ENCODE assay signal across 8 cellular contexts in the genomic region with DNA sequence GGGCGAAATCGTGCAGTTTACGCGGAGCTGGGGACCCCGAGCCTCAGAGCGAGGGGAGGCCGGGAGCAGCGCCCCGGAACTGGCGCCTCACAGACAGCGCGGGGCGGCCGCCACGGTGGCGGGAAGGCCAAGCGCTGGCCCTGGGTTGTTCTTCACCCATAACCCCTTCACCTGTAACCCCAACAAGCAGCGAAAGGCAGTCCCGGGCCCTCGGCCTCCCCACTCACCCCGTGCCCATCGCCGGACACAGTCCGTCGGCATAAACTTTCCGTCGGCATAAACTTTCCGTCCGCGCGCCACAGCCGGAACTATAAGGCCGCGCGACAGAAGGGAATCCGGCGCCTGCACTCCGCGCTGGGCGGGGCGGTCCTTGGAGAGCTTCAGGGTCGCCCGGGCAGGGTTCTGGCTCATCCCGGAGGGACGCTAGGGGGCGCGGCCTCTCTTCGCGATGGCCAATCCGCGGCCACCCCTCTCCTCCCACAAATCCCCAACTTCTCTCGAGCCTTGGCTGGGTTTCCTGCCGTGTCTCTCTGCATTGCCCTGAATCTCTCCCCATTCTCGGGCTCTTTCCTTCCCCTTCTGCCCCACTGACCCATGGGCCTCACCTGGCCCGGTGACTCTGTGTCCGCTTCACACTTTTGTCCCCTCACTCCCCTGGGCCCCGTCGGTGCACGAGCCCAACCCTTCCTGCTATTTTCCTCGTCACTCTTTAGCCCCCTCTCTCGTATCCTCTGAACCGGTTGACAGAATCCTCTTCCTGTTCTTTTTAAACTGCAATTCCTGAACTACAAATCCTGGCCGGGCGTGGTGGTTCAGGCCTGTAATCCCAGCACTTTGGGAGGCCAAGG. TPM values are rescaled to one million over a fixed set of nuclear protein-coding genes. Genes with fewer than 3 reads are reported as not detected.
DNase-seq lines count a peak whose midpoint lies in the region; ATAC-seq and TF ChIP-seq lines count a peak whose summit lies in the region.

A gene (minus strand): TSS at position 261 of the 848 bp plus-strand sequence. CDS start 3,751 bp downstream, outside the sequence.

- H3K36me3 ChIP-seq in DND-41 (ENCODE audit: insufficient read depth, low read length) (peaks cover 11% of the 10 kb centered on the region; the same call in 1 of the 2 replicates), KMS-11 (ENCODE audit: insufficient read depth) (no peaks in the 10 kb centered on the region), Panc1 (ENCODE audit: control insufficient read depth, insufficient read depth, low read length) (no peaks in the 10 kb centered on the region; the same call in 1 of the 2 replicates), esophagus (ENCODE audit: control insufficient read depth in 2 of 2, insufficient read depth in 2 of 2, low read length in 1 of 2) (no peaks in the 10 kb centered on the region), muscle layer of colon (ENCODE audit: insufficient read depth, low read length) (no peaks in the 10 kb centered on the region)

- DNase-seq in DND-41 (peak; percentile 96), Panc1 (ENCODE audit: low read depth, low spot score) (peak; percentile 65)
- DNase-seq in activated T-cell treated with anti-CD3 and anti-CD28 coated beads, Interleukin-2, amount 50 U/mL, for 4 hours: peak; percentile 93
- peak; percentile 95 for DNase-seq in stimulated activated CD8-positive, alpha-beta memory T cell treated with anti-CD3 and anti-CD28 coated beads, Interleukin-7, amount 100 ng/mL, for 24 hours (ENCODE audit: low read depth)

- POLR2A ChIA-PET in Panc1 (lab: Charles Lee): interaction anchor here (0.6 to 0.7 kb wide), 4 partner anchors 17 to 262 kb away, joined by 3 to 7 read pairs (median 5); no protein-coding TSS in a partner anchor

- H3K36me3 Mint-ChIP-seq in activated T-cell treated with anti-CD3 and anti-CD28 coated beads, Interleukin-2, amount 50 U/mL, for 4 hours (ENCODE audit: insufficient read depth): peaks cover 3% of the 10 kb centered on the region

- 0 to 1% methylated on average over 58 to 64 of the region's 64 CpGs for WGBS in esophagus, 2 donors

- no peaks in the 10 kb centered on the region for H3K27me3 Mint-ChIP-seq in activated T-cell treated with anti-CD3 and anti-CD28 coated beads, Interleukin-2, amount 50 U/mL, for 4 hours (ENCODE audit: low read depth)

- BruUV-seq in Panc1 (replicated peaks; lab: Mats Ljungman, UMichigan): no TSS peak

- CTCF ChIA-PET in Panc1 (lab: Charles Lee): interaction anchor here (1.0 kb wide), 1 partner anchor 259 kb away, joined by 5 read pairs; no protein-coding TSS in a partner anchor

- H3K4me3 ChIP-seq in DND-41 (ENCODE audit: low read depth in 1 of 2, low read length in 2 of 2) (peak within 1 kb of the TSS; percentile 78 to 98), KMS-11 (IDR thresholded peaks at IDR 0.05; ENCODE audit: insufficient read depth, low read depth, low read length) (no peak within 1 kb of the TSS), Panc1 (ENCODE audit: low read depth in 2 of 2, low read length in 2 of 2) (peak within 1 kb of the TSS; percentile 72 to 87), esophagus (ENCODE audit: low read depth in 1 of 2, low read length in 2 of 2) (peak within 1 kb of the TSS; percentile 74 to 81), muscle layer of colon (ENCODE audit: low read depth in 1 of 2, low read length in 2 of 2) (peak within 1 kb of the TSS; percentile 55 to 97)

- H3K9me3 ChIP-seq in DND-41 (ENCODE audit: insufficient read depth, low read length, severe bottlenecking) (no peaks in the 10 kb centered on the region), Panc1 (ENCODE audit: control insufficient read depth, insufficient read depth, low read depth, low read length) (no peaks in the 10 kb centered on the region), esophagus (ENCODE audit: control insufficient read depth in 2 of 2, insufficient read depth in 1 of 2, low read depth in 1 of 2, low read length in 1 of 2) (no peaks in the 10 kb centered on the region), muscle layer of colon (ENCODE audit: low read length) (no peaks in the 10 kb centered on the region)

- peak within 1 kb of the TSS; percentile 91 for H3K4me3 Mint-ChIP-seq in activated T-cell treated with anti-CD3 and anti-CD28 coated beads, Interleukin-2, amount 50 U/mL, for 4 hours

- peak within 1 kb of the TSS; percentile 93 for H2AFZ ChIP-seq in DND-41 (ENCODE audit: low read depth, low read length)
- peak within 1 kb of the TSS; percentile 89 for H2AFZ ChIP-seq in KMS-11 (ENCODE audit: low read depth)

- peak within 1 kb of the TSS; percentile 96 for H3K9ac ChIP-seq in DND-41 (ENCODE audit: low read depth, low read length)
- H3K9ac ChIP-seq in KMS-11: peak within 1 kb of the TSS; percentile 93
- H3K9ac ChIP-seq in muscle layer of colon (ENCODE audit: low read length): peak within 1 kb of the TSS; percentile 99

- H3K4me2 ChIP-seq in DND-41 (ENCODE audit: insufficient read depth, low read length) (peak within 1 kb of the TSS; percentile 83), KMS-11 (peak within 1 kb of the TSS; percentile 95)

- peaks cover 58% of the 10 kb centered on the region for H3K79me2 ChIP-seq in DND-41 (ENCODE audit: insufficient read depth, low read length)
- peaks cover 30% of the 10 kb centered on the region for H3K79me2 ChIP-seq in KMS-11 (ENCODE audit: insufficient read depth, low read depth)

- H3K27ac ChIP-seq in DND-41 (ENCODE audit: low read length) (peak within 1 kb of the TSS; percentile 92), KMS-11 (peak within 1 kb of the TSS; percentile 78), Panc1 (ENCODE audit: low read length) (peak within 1 kb of the TSS; percentile 95), esophagus (ENCODE audit: low read depth in 2 of 2, low read length in 1 of 2) (peak within 1 kb of the TSS; percentile 97 to 99), muscle layer of colon (ENCODE audit: low read depth, low read length) (peak within 1 kb of the TSS; percentile 93)

- ATAC-seq in DND-41 (ENCODE audit: insufficient read depth, low read depth) (peak; percentile 98), GM21737 (IDR thresholded peaks at IDR 0.05; ENCODE audit: unreplicated experiment) (peak; percentile 88), Panc1 (peak; percentile 100)
- peak; percentile 99 for ATAC-seq in activated T-cell treated with anti-CD3 and anti-CD28 coated beads, Interleukin-2, amount 50 U/mL, for 4 hours

- H3K9me3 Mint-ChIP-seq in activated T-cell treated with anti-CD3 and anti-CD28 coated beads, Interleukin-2, amount 50 U/mL, for 4 hours: no peaks in the 10 kb centered on the region

- H4K20me1 ChIP-seq in DND-41 (ENCODE audit: insufficient read depth, low read length) (no peaks in the 10 kb centered on the region), KMS-11 (ENCODE audit: insufficient read depth) (no peaks in the 10 kb centered on the region)

- intact Hi-C loops in Panc1 (cut with micrococcal nuclease; ENCODE audit: unreplicated experiment): no loop called here

- H3K27me3 ChIP-seq in DND-41 (ENCODE audit: insufficient read depth, low read length, poor library complexity) (no peaks in the 10 kb centered on the region), KMS-11 (ENCODE audit: insufficient read depth, low read depth) (no peaks in the 10 kb centered on the region), Panc1 (ENCODE audit: control insufficient read depth, insufficient read depth, low read length) (no peaks in the 10 kb centered on the region), esophagus (ENCODE audit: control insufficient read depth in 1 of 2, insufficient read depth in 2 of 2, low read length in 2 of 2) (no peaks in the 10 kb centered on the region), muscle layer of colon (ENCODE audit: control insufficient read depth in 1 of 2, insufficient read depth in 2 of 2, low read length in 2 of 2) (no peaks in the 10 kb centered on the region)

- H3K4me1 ChIP-seq in DND-41 (ENCODE audit: insufficient read depth, low read length): peaks cover 40% of the 10 kb centered on the region
- peaks cover 20% of the 10 kb centered on the region for H3K4me1 ChIP-seq in KMS-11 (ENCODE audit: low read depth, poor library complexity, severe bottlenecking)
- H3K4me1 ChIP-seq in Panc1 (ENCODE audit: control insufficient read depth, insufficient read depth, low read length): peaks cover 20% of the 10 kb centered on the region
- H3K4me1 ChIP-seq in esophagus (ENCODE audit: control insufficient read depth in 2 of 2, insufficient read depth in 2 of 2, low read length in 1 of 2): peaks cover 0 to 3% of the 10 kb centered on the region in 2 donors
- H3K4me1 ChIP-seq in muscle layer of colon (ENCODE audit: insufficient read depth, low read length): peaks cover 26% of the 10 kb centered on the region

- TF ChIP-seq CTCF in DND-41 (IDR thresholded peaks at IDR 0.05; ENCODE audit: borderline replicate concordance, extremely low read depth, low read length, poor library complexity, severe bottlenecking) (peak; percentile 68), KMS-11 (conservative IDR thresholded peaks at IDR 0.05; ENCODE audit: low read depth, low read length) (peak; percentile 67), Panc1 (IDR thresholded peaks at IDR 0.05) (peak; percentile 88)

- in situ Hi-C loops in Panc1 (cut with HindIII; ENCODE audit: low pct_unique_long_range_greater_than_20kb, low sequenced_read_pairs): no loop called here

- peaks cover 26% of the 10 kb centered on the region for H3K4me1 Mint-ChIP-seq in activated T-cell treated with anti-CD3 and anti-CD28 coated beads, Interleukin-2, amount 50 U/mL, for 4 hours (ENCODE audit: low read depth)

RNA-seq across cellular contexts. Expression of the gene that starts here (rescaled TPM):
- 41.2 TPM for total RNA-seq in Panc1 (2021; ENCODE audit: unreplicated experiment)
- polyA plus RNA-seq in Panc1 (2012; ENCODE audit: insufficient read length): 30.4 TPM
- 10 to 100 TPM; 58.1 to 65.6 (median 64.4) TPM for total RNA-seq in activated T-cell treated with anti-CD3 and anti-CD28 coated beads, Interleukin-2, amount 50 U/mL, for 4 hours
- polyA plus RNA-seq in esophagus: 10 to 100 TPM in 1 of 2 donors, 1 to 10 TPM in 1; 8.6 to 18.3 TPM
